In the genomic region with DNA sequence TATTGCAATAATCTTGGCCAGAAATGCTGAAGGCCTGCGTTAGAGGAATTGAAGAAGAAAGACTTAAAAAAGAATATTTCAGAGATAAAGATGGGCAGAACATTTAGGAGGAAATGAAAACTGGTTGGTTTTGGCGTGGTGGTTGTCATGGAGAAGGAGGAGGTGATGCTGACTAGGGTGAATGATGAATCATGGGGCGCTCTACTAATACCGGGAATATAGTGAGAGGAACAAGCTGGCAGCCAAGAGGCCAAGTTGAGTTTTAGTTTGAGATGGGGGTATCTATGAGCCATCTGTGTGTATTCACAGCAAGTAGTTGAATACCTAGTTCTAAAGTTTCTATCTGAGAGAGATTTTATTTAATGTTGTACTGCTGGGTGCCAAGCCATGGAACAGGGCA, we compare ENCODE assay signal across 19 cellular contexts. TPM values are rescaled to one million over a fixed set of nuclear protein-coding genes. Genes with fewer than 3 reads are reported as not detected.
DNase-seq lines count a peak whose midpoint lies in the region; ATAC-seq and TF ChIP-seq lines count a peak whose summit lies in the region.
"Had no signal": no experiment of that assay in that cellular context is flagged by ENCODE, and none has a peak within 500 bp of the region (broad histone marks: within the 10 kb centered on the region; RNA-seq: fewer than 3 reads in every experiment).

No MANE protein-coding gene starts in this region.

- peaks cover 15% of the 10 kb centered on the region for H3K27me3 Mint-ChIP-seq in activated naive CD8-positive, alpha-beta T cell treated with anti-CD3 and anti-CD28 coated beads, Interleukin-2, amount 50 U/mL, for 24 hours
- no peaks in the 10 kb centered on the region for H3K27me3 Mint-ChIP-seq in type B pancreatic cell

- H3K9me3 Mint-ChIP-seq in activated naive CD8-positive, alpha-beta T cell treated with anti-CD3 and anti-CD28 coated beads, Interleukin-2, amount 50 U/mL, for 24 hours = no peaks in the 10 kb centered on the region
- H3K9me3 Mint-ChIP-seq in type B pancreatic cell = no peaks in the 10 kb centered on the region

- H3K27ac Mint-ChIP-seq in activated naive CD8-positive, alpha-beta T cell treated with anti-CD3 and anti-CD28 coated beads, Interleukin-2, amount 50 U/mL, for 24 hours = peak overlapping the region; percentile 9
- H3K27ac Mint-ChIP-seq in type B pancreatic cell = no peak overlapping the region

- ATAC-seq in HG03280 (IDR thresholded peaks at IDR 0.05; ENCODE audit: unreplicated experiment) = peak; percentile 55
- ATAC-seq in activated naive CD8-positive, alpha-beta T cell treated with anti-CD3 and anti-CD28 coated beads, Interleukin-2, amount 50 U/mL, for 24 hours = peak; percentile 71
- ATAC-seq in GM19395 (IDR thresholded peaks at IDR 0.05; ENCODE audit: unreplicated experiment) = no peak
- no peak for ATAC-seq in esophagus mucosa
- ATAC-seq: HepG2 had no signal

- no peak for TF ChIP-seq CTCF in type B pancreatic cell (conservative IDR thresholded peaks at IDR 0.05)

- peaks cover 12% of the 10 kb centered on the region for H3K4me1 Mint-ChIP-seq in activated naive CD8-positive, alpha-beta T cell treated with anti-CD3 and anti-CD28 coated beads, Interleukin-2, amount 50 U/mL, for 24 hours
- H3K4me1 Mint-ChIP-seq in type B pancreatic cell (ENCODE audit: unreplicated experiment) = no peaks in the 10 kb centered on the region

- no peak overlapping the region for H3K4me3 Mint-ChIP-seq in activated naive CD8-positive, alpha-beta T cell treated with anti-CD3 and anti-CD28 coated beads, Interleukin-2, amount 50 U/mL, for 24 hours
- H3K4me3 Mint-ChIP-seq in type B pancreatic cell = no peak overlapping the region

- no peaks in the 10 kb centered on the region for H3K36me3 Mint-ChIP-seq in activated naive CD8-positive, alpha-beta T cell treated with anti-CD3 and anti-CD28 coated beads, Interleukin-2, amount 50 U/mL, for 24 hours (ENCODE audit: low read depth)
- H3K36me3 Mint-ChIP-seq in type B pancreatic cell = no peaks in the 10 kb centered on the region

- DNase-seq in stimulated activated CD4-positive, alpha-beta T cell treated with anti-CD3 and anti-CD28 coated beads, Interleukin-15, amount 100 ng/mL, for 48 hours (ENCODE audit: low read depth in 2 of 2) = peak; percentile 26 to 38
- no peak for DNase-seq in stimulated activated CD4-positive, alpha-beta T cell treated with anti-CD3 and anti-CD28 coated beads, Interleukin-4, amount 100 ng/mL, for 4 hours
- DNase-seq in activated naive CD8-positive, alpha-beta T cell treated with anti-CD3 and anti-CD28 coated beads, Interleukin-2, amount 50 U/mL, for 24 hours = peak; percentile 4
- no peak for DNase-seq in type B pancreatic cell (ENCODE audit: extremely low spot score, unreplicated experiment)
- DNase-seq: adrenal gland; AML-193; Calu3; central memory CD4-positive, alpha-beta T cell; effector memory CD4-positive, alpha-beta T cell; midbrain; MM.1S; NCI-H2029; NCI-H510A treated with DMSO at 0.1 percent for 48 hours; occipital lobe had no signal

RNA-seq across cellular contexts. Expression of gene GAP43, which starts 6.8 kb away (rescaled TPM):
- total RNA-seq in type B pancreatic cell (ENCODE audit: low replicate concordance) (4.2 and 46.5 TPM in 2 replicates), esophagus mucosa (not detected)
- total RNA-seq: Calu3, G401, HepG2 had no signal

Comparison
In these comparisons a context has a peak if more than half of its experiments do, and no peak if none do; other contexts are left out.
1. DNase-seq: peak in stimulated activated CD4-positive, alpha-beta T cell treated with anti-CD3 and anti-CD28 coated beads, Interleukin-15, amount 100 ng/mL, for 48 hours (2 of 2) and activated naive CD8-positive, alpha-beta T cell treated with anti-CD3 and anti-CD28 coated beads, Interleukin-2, amount 50 U/mL, for 24 hours (single experiment); none in stimulated activated CD4-positive, alpha-beta T cell treated with anti-CD3 and anti-CD28 coated beads, Interleukin-4, amount 100 ng/mL, for 4 hours (0 of 2) and type B pancreatic cell (single experiment).
2. ATAC-seq: peak in HG03280 (single experiment) and activated naive CD8-positive, alpha-beta T cell treated with anti-CD3 and anti-CD28 coated beads, Interleukin-2, amount 50 U/mL, for 24 hours (single experiment); none in GM19395 (single experiment) and esophagus mucosa (single experiment).